7 cellular contexts compared by ENCODE assay signal in the genomic region with DNA sequence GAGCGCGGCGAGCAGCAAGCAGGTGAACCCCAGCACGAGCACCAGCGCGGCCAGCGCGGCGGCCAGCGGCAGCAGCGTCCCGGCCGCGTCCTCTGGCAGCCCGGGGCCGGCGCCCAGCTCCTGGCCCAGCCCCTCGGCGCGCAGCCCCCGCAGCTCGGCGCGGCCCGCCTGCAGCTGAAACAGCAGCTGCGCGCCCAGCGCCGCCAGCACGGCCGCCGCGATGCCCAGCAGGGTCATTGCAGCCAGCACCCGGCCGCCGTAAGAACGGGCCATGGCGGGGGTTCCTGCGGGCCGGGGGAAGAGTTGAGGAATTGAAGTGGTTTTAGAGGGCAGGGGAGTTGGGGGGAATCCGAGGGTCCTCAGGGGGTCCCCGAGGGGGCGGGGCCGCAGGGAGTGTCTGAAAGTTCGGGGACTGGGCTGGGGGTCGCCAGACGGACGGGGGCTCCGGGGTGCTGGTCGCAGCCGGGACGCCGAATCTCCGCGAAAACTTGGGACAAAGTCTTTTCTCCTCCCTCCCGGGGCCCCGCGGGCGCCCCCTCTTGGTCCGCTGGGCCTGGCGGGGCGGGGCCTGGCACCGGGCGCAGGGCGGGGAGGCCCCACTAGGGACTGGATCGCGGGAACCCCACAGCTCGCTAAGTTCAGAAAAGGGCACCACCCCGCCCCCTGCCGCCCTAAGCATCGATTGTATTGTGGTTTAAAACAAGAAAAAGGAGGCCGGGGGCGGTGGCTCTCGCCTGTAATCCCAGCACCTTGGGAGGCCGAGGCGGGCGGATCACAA. TPM values are rescaled to one million over a fixed set of nuclear protein-coding genes. Genes with fewer than 3 reads are reported as not detected.
A peak's percentile ranks its signal among the peaks of the same experiment; 100 is the strongest.
DNase-seq lines count a peak whose midpoint lies in the region; ATAC-seq, FAIRE-seq and TF ChIP-seq lines count a peak whose summit lies in the region.

A gene (minus strand): TSS at position 479 of the 778 bp plus-strand sequence. CDS start 206 bp downstream, at position 273.

- WGBS in heart left ventricle, 4 donors: 1 to 5% (median 3%) methylated on average over 27 to 77 of the region's 77 CpGs

- peak within 1 kb of the TSS; percentile 74 for H3K4me3 ChIP-seq in PC-3 (ENCODE audit: low read length)
- H3K4me3 ChIP-seq in heart left ventricle: peak within 1 kb of the TSS; percentile 22 to 61 (median 53)
- H3K4me3 ChIP-seq in gastrocnemius medialis: peak within 1 kb of the TSS; percentile 35 to 54 (median 43)

- H3K36me3 ChIP-seq in PC-3 (ENCODE audit: low read depth, low read length) (no peaks in the 10 kb centered on the region; the same call in 1 of the 2 replicates), heart left ventricle (no peaks in the 10 kb centered on the region), gastrocnemius medialis (no peaks in the 10 kb centered on the region)

- H3K27ac ChIP-seq in PC-3 (ENCODE audit: low read length) (no peak within 1 kb of the TSS), heart left ventricle (peak within 1 kb of the TSS in 1 of 12 donors; percentile 25), gastrocnemius medialis (no peak within 1 kb of the TSS)

- no peaks in the 10 kb centered on the region for H4K20me1 ChIP-seq in PC-3 (ENCODE audit: low read length)

- peak within 1 kb of the TSS; percentile 95 for H3K4me2 ChIP-seq in PC-3 (ENCODE audit: low read length)

- intact Hi-C loops in PC-3 (cut with micrococcal nuclease) (no loop called here), heart left ventricle (cut with DNase I) (loop anchor here in 3 of 10 donors (10.0 kb wide), 2 partner anchors 336 to 406 kb away; a partner anchor contains a TSS), gastrocnemius medialis (cut with DNase I; ENCODE audit: low total_unique reads) (no loop called here)

- BruUV-seq in PC-3 (replicated peaks; lab: Mats Ljungman, UMichigan): no TSS peak

- no peaks in the 10 kb centered on the region for H3K9me2 ChIP-seq in PC-3 (replicated peaks; ENCODE audit: low read length)

- no peak for FAIRE-seq in GM12891 (lab: Jason Lieb, UNC)

- H3F3A ChIP-seq in PC-3 (ENCODE audit: low read length, unreplicated experiment): peaks cover 4% of the 10 kb centered on the region

- no peaks in the 10 kb centered on the region for H3K27me3 ChIP-seq in PC-3 (ENCODE audit: low read length)
- H3K27me3 ChIP-seq in heart left ventricle: peaks cover 0 to 14% (median 0%) of the 10 kb centered on the region in 9 donors
- H3K27me3 ChIP-seq in gastrocnemius medialis: peaks cover 12 to 40% (median 15%) of the 10 kb centered on the region in 3 donors

- POLR2A ChIA-PET in PC-3 (lab: Charles Lee; ENCODE audit: unreplicated experiment): no interaction called here

- no peaks in the 10 kb centered on the region for H3K79me2 ChIP-seq in PC-3 (ENCODE audit: low read length)

- H3K9ac ChIP-seq in PC-3 (ENCODE audit: low read length): peak within 1 kb of the TSS; percentile 50

- H2AFZ ChIP-seq in PC-3 (ENCODE audit: low read length): peak within 1 kb of the TSS; percentile 87

- H3K9me3 ChIP-seq in PC-3 (ENCODE audit: low read length): no peaks in the 10 kb centered on the region
- H3K9me3 ChIP-seq in heart left ventricle: no peaks in the 10 kb centered on the region
- no peaks in the 10 kb centered on the region for H3K9me3 ChIP-seq in gastrocnemius medialis

- H3K4me1 ChIP-seq in PC-3 (ENCODE audit: insufficient read depth, low read length) (peaks cover 9% of the 10 kb centered on the region), heart left ventricle (peaks cover 0 to 13% (median 7%) of the 10 kb centered on the region in 12 donors), gastrocnemius medialis (peaks cover 6 to 7% of the 10 kb centered on the region in 2 donors)

- in situ Hi-C loops in gastrocnemius medialis (cut with MboI; ENCODE audit: low sequenced_read_pairs in 4 of 4): no loop called here

- CTCF ChIA-PET in PC-3 (lab: Charles Lee): no interaction called here

- peak; percentile 47 for DNase-seq in GM12891 (ENCODE audit: insufficient read length, low spot score)
- peak; percentile 54 for DNase-seq in PC-3
- peak; percentile 26 for DNase-seq in activated gamma-delta T cell (lab: John Stamatoyannopoulos, UW)
- DNase-seq in heart left ventricle: peak; percentile 35 to 77 (median 53)
- peak in 1 of 2 donors; percentile 24 for DNase-seq in gastrocnemius medialis
- no peak for DNase-seq in GM19238 (ENCODE audit: insufficient read length, low spot score)
- DNase-seq in NCI-H446 treated with DMSO at 0.1 percent for 48 hours (lab: John Stamatoyannopoulos, UW): no peak

- TF ChIP-seq POLR2A in GM12891 (IDR thresholded peaks at IDR 0.05; ENCODE audit: low read depth, low read length) (no peak), heart left ventricle (IDR thresholded peaks at IDR 0.05) (no peak), gastrocnemius medialis (IDR thresholded peaks at IDR 0.05) (no peak)

- peak; percentile 53 for ATAC-seq in PC-3
- ATAC-seq in heart left ventricle: peak in 3 of 4 donors; percentile 66 to 80 (median 66)
- no peak for ATAC-seq in gastrocnemius medialis

- TF ChIP-seq CTCF in PC-3 (conservative IDR thresholded peaks at IDR 0.05; ENCODE audit: low read depth, low read length) (peak; percentile 66), heart left ventricle (IDR thresholded peaks at IDR 0.05) (peak; percentile 29 to 74 (median 58)), gastrocnemius medialis (IDR thresholded peaks at IDR 0.05 in 4 of 5, conservative IDR thresholded peaks at IDR 0.05 in 1 of 5) (peak in 2 of 5 experiments; percentile 30 to 47)

TF ChIP-seq in GM12891, 5 proteins besides CTCF, POLR2A, EP300 and RAD21:
- TF ChIP-seq TAF1 (IDR thresholded peaks at IDR 0.05; ENCODE audit: low read depth, low read length) (no peak), POU2F2 (IDR thresholded peaks at IDR 0.05; ENCODE audit: low read depth, low read length) (no peak), PAX5 (IDR thresholded peaks at IDR 0.05; ENCODE audit: insufficient read depth, low read length, severe bottlenecking) (no peak), POLR2AphosphoS5 (IDR thresholded peaks at IDR 0.05; ENCODE audit: low read depth, low read length) (no peak), SPI1 (IDR thresholded peaks at IDR 0.05; ENCODE audit: low read depth, low read length) (no peak)

RNA-seq across cellular contexts. Expression of the gene that starts here (rescaled TPM):
- polyA plus RNA-seq in GM12891 (2012; ENCODE audit: low read depth, missing spikeins): 0.05 TPM
- 1.7 and 3.0 TPM in 2 replicates for total RNA-seq in PC-3 (2014; rRNA removed)
- under 1 TPM in 1 of 9 donors, not detected in 8; 0.52 TPM for total RNA-seq in heart left ventricle
- under 1 TPM in 1 of 2 donors, not detected in 1; 0.04 TPM for polyA plus RNA-seq in heart left ventricle
- total RNA-seq in gastrocnemius medialis: not detected

Comparison
In these comparisons a context has a peak if more than half of its experiments do, and no peak if none do; other contexts are left out.
1. Peak in DNase-seq, ATAC-seq and H3K4me3 ChIP-seq in heart left ventricle; RNA of the gene not detected or under 1 TPM.
2. DNase-seq: peak in GM12891 (single experiment), PC-3 (single experiment) and activated gamma-delta T cell (single experiment); none in GM19238 (single experiment) and NCI-H446 treated with DMSO at 0.1 percent for 48 hours (single experiment).
3. Peak in every context shown above with its lines, with median percentiles within 50 percentile points of each other: H3K4me3 ChIP-seq.